Comparison of ENCODE assay signal across 9 cellular contexts in genomic region chr11:27705873-27706820, GRCh38. TPM values are rescaled to one million over a fixed set of nuclear protein-coding genes. Genes with fewer than 3 reads are reported as not detected.
DNase-seq lines count a peak whose midpoint lies in the region; ATAC-seq, FAIRE-seq and TF ChIP-seq lines count a peak whose summit lies in the region.
"Had no signal": no experiment of that assay in that cellular context is flagged by ENCODE, and none has a peak within 500 bp of the region (broad histone marks: within the 10 kb centered on the region; RNA-seq: fewer than 3 reads in every experiment).

No MANE protein-coding gene starts in this region.

- no peak overlapping the region for H3K4me3 Mint-ChIP-seq in astrocyte (ENCODE audit: unreplicated experiment)
- H3K4me3 Mint-ChIP-seq in activated T-cell treated with anti-CD3 and anti-CD28 coated beads, Interleukin-2, amount 50 U/mL, for 72 hours, result no peak overlapping the region

- peaks cover 10% of the 10 kb centered on the region for H3K4me1 ChIP-seq in astrocyte (ENCODE audit: insufficient read depth, low read length)
- H3K4me1 ChIP-seq in mucosa of descending colon (ENCODE audit: low read depth), result no peaks in the 10 kb centered on the region

- H4K20me1 ChIP-seq in astrocyte (ENCODE audit: insufficient read depth, low read length), result no peaks in the 10 kb centered on the region

- no peak overlapping the region for H3K27ac ChIP-seq in astrocyte (ENCODE audit: low read depth, low read length)
- H3K27ac ChIP-seq: BLaER1 had no signal

- H3K27me3 ChIP-seq in astrocyte (ENCODE audit: insufficient read depth, low read length), result no peaks in the 10 kb centered on the region

- H3K9ac ChIP-seq in astrocyte (ENCODE audit: low read length), result no peak overlapping the region
- H3K9ac ChIP-seq: BLaER1 had no signal

- H3K27me3 Mint-ChIP-seq in astrocyte (ENCODE audit: low read depth, unreplicated experiment), result no peaks in the 10 kb centered on the region
- peaks cover 51% of the 10 kb centered on the region for H3K27me3 Mint-ChIP-seq in activated T-cell treated with anti-CD3 and anti-CD28 coated beads, Interleukin-2, amount 50 U/mL, for 72 hours (ENCODE audit: low read depth)

- no peaks in the 10 kb centered on the region for H3K36me3 Mint-ChIP-seq in astrocyte (ENCODE audit: low read depth, unreplicated experiment)
- H3K36me3 Mint-ChIP-seq in activated T-cell treated with anti-CD3 and anti-CD28 coated beads, Interleukin-2, amount 50 U/mL, for 72 hours (ENCODE audit: insufficient read depth in 2 of 2), result no peaks in the 10 kb centered on the region

- H3K27ac Mint-ChIP-seq in astrocyte (ENCODE audit: unreplicated experiment), result no peak overlapping the region
- H3K27ac Mint-ChIP-seq in activated T-cell treated with anti-CD3 and anti-CD28 coated beads, Interleukin-2, amount 50 U/mL, for 72 hours, result no peak overlapping the region

- TF ChIP-seq CTCF in astrocyte (IDR thresholded peaks at IDR 0.05; ENCODE audit: insufficient read depth, low read depth, low read length) (peak; percentile 59), mucosa of descending colon (IDR thresholded peaks at IDR 0.05) (peak; percentile 54)

- H3K79me2 ChIP-seq in astrocyte (ENCODE audit: insufficient read depth, low read length), result peaks cover 3% of the 10 kb centered on the region

- no peaks in the 10 kb centered on the region for H3K9me3 Mint-ChIP-seq in astrocyte (ENCODE audit: unreplicated experiment)
- H3K9me3 Mint-ChIP-seq in activated T-cell treated with anti-CD3 and anti-CD28 coated beads, Interleukin-2, amount 50 U/mL, for 72 hours, result peaks cover 0 to 1% of the 10 kb centered on the region in 2 donors

- FAIRE-seq in astrocyte (lab: Jason Lieb, UNC), result no peak

- H3K9me3 ChIP-seq in astrocyte (ENCODE audit: insufficient read depth, low read depth, low read length) (no peaks in the 10 kb centered on the region), mucosa of descending colon (no peaks in the 10 kb centered on the region)
- H3K9me3 ChIP-seq: BLaER1 had no signal

- DNase-seq in NCI-H1092 treated with DMSO at 0.1 percent for 48 hours (lab: John Stamatoyannopoulos, UW) (peak; percentile 7), NCI-H1092 (lab: John Stamatoyannopoulos, UW) (no peak), astrocyte (ENCODE audit: low read depth) (peak; percentile 64), mucosa of descending colon (no peak), NCI-H146 treated with DMSO at 0.1 percent for 48 hours (lab: John Stamatoyannopoulos, UW; ENCODE audit: unreplicated experiment) (no peak)
- DNase-seq in activated T-cell treated with anti-CD3 and anti-CD28 coated beads, Interleukin-2, amount 50 U/mL, for 72 hours, result no peak

- H3K36me3 ChIP-seq in astrocyte (ENCODE audit: insufficient read depth, low read length), result no peaks in the 10 kb centered on the region
- H3K36me3 ChIP-seq in mucosa of descending colon (ENCODE audit: low read depth), result no peaks in the 10 kb centered on the region
- H3K36me3 ChIP-seq: BLaER1 had no signal

- H3K4me3 ChIP-seq in astrocyte (ENCODE audit: insufficient read depth, low read depth, low read length) (no peak overlapping the region), mucosa of descending colon (no peak overlapping the region)
- H3K4me3 ChIP-seq: BLaER1 had no signal

- intact Hi-C loops in mucosa of descending colon (cut with DNase I, micrococcal nuclease), result no loop called here

- no peak overlapping the region for H2AFZ ChIP-seq in astrocyte (ENCODE audit: low read depth, low read length)

- ATAC-seq in GM21515 (IDR thresholded peaks at IDR 0.05; ENCODE audit: unreplicated experiment), result peak; percentile 78
- ATAC-seq in HG03565 (IDR thresholded peaks at IDR 0.05; ENCODE audit: unreplicated experiment), result peak; percentile 64
- peak; percentile 54 for ATAC-seq in mucosa of descending colon
- ATAC-seq in activated T-cell treated with anti-CD3 and anti-CD28 coated beads, Interleukin-2, amount 50 U/mL, for 72 hours (replicated peaks in 1 of 2), result no peak

- H3K4me1 Mint-ChIP-seq in astrocyte (ENCODE audit: low read depth, unreplicated experiment), result peaks cover 17% of the 10 kb centered on the region
- peaks cover 10% of the 10 kb centered on the region for H3K4me1 Mint-ChIP-seq in activated T-cell treated with anti-CD3 and anti-CD28 coated beads, Interleukin-2, amount 50 U/mL, for 72 hours (ENCODE audit: low read depth)

- H3K4me2 ChIP-seq in astrocyte (ENCODE audit: low read length), result no peak overlapping the region
- H3K4me2 ChIP-seq: BLaER1 had no signal

RNA-seq across cellular contexts. Expression of gene BDNF, which starts 5.9 kb away (rescaled TPM):
- 24.4 and 27.2 TPM in 2 replicates for total RNA-seq in astrocyte
- under 1 TPM in 2 of 3 donors, not detected in 1; 0.25 to 0.31 TPM for total RNA-seq in mucosa of descending colon
- not detected for total RNA-seq in activated T-cell treated with anti-CD3 and anti-CD28 coated beads, Interleukin-2, amount 50 U/mL, for 72 hours

Comparison
In these comparisons a context has a peak if more than half of its experiments do, and no peak if none do; other contexts are left out.
1. DNase-seq: peak in NCI-H1092 treated with DMSO at 0.1 percent for 48 hours (single experiment) and astrocyte (single experiment); none in NCI-H1092 (single experiment), mucosa of descending colon (0 of 3), NCI-H146 treated with DMSO at 0.1 percent for 48 hours (single experiment) and activated T-cell treated with anti-CD3 and anti-CD28 coated beads, Interleukin-2, amount 50 U/mL, for 72 hours (0 of 2).
2. ATAC-seq: peak in GM21515 (single experiment), HG03565 (single experiment) and mucosa of descending colon (single experiment); none in activated T-cell treated with anti-CD3 and anti-CD28 coated beads, Interleukin-2, amount 50 U/mL, for 72 hours (0 of 2).
3. RNA of gene BDNF, which starts 5.9 kb away (total RNA-seq): 24.4 to 27.2 TPM in astrocyte; 0.25 to 0.31 TPM in mucosa of descending colon and not detected in activated T-cell treated with anti-CD3 and anti-CD28 coated beads, Interleukin-2, amount 50 U/mL, for 72 hours; every median in the first group is over 10 times any median in the second.